25 cellular contexts compared by ENCODE assay signal in the genomic region with DNA sequence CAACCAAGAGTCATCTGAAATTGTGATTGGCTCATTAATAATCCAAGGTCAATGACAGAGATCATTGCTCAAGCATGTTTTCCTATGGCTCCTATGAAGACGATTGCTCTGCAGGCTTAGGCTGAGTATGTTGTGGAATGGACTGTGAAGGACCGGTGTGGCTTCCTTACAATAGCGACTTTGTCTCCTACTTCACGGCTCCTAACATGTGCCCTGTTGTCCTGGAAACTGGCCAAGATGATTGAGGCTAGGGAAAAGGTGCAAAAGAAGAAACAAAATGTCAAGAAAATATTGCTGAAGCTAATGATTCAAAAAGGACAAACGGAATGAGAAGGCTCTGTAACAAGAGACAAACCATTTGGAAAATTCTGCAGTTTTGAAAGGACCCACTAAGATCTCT. TPM values are rescaled to one million over a fixed set of nuclear protein-coding genes. Genes with fewer than 3 reads are reported as not detected.
"Had no signal": no experiment of that assay in that cellular context is flagged by ENCODE, and none has a peak within 500 bp of the region (broad histone marks: within the 10 kb centered on the region; RNA-seq: fewer than 3 reads in every experiment).

No MANE protein-coding gene starts in this region.

- DNase-seq: dermis blood vessel endothelial cell; dorsolateral prefrontal cortex; effector CD4-positive, alpha-beta T cell; effector memory CD4-positive, alpha-beta T cell; foreskin keratinocyte; gastrocnemius medialis; glutamatergic neuron; head of caudate nucleus; heart right ventricle; hippocampal formation; left cardiac atrium; left lung; left ventricle myocardium superior; lower lobe of right lung; mesendoderm; midbrain; naive thymus-derived CD4-positive, alpha-beta T cell had no signal

- H3K4me1 Mint-ChIP-seq: memory B cell; naive thymus-derived CD4-positive, alpha-beta T cell had no signal

- H3K36me3 Mint-ChIP-seq: memory B cell; naive thymus-derived CD4-positive, alpha-beta T cell had no signal

- H3K27ac ChIP-seq: coronary artery, dorsolateral prefrontal cortex, esophagus muscularis mucosa, foreskin keratinocyte, gastrocnemius medialis, heart right ventricle, left lung, lower lobe of right lung had no signal

- H3K4me3 Mint-ChIP-seq: memory B cell; naive thymus-derived CD4-positive, alpha-beta T cell had no signal

- H3K27ac Mint-ChIP-seq: memory B cell; naive thymus-derived CD4-positive, alpha-beta T cell had no signal

- H3K27me3 Mint-ChIP-seq: memory B cell; naive thymus-derived CD4-positive, alpha-beta T cell had no signal

- ATAC-seq: foreskin keratinocyte; gastrocnemius medialis; heart right ventricle; left cardiac atrium; left lung; left ventricle myocardium superior; lower lobe of right lung; naive thymus-derived CD4-positive, alpha-beta T cell had no signal

- H3K4me1 ChIP-seq: esophagus muscularis mucosa, foreskin keratinocyte, gastrocnemius medialis, heart right ventricle, left lung, lower lobe of right lung had no signal

- FAIRE-seq: colon, endothelial cell of umbilical vein, islet of Langerhans, keratinocyte had no signal

- H3K9me3 ChIP-seq: esophagus muscularis mucosa, gastrocnemius medialis, lower lobe of right lung had no signal

- H3K27me3 ChIP-seq: esophagus muscularis mucosa, foreskin keratinocyte, gastrocnemius medialis, left lung had no signal

- H3K4me3 ChIP-seq: coronary artery, dorsolateral prefrontal cortex, esophagus muscularis mucosa, gastrocnemius medialis, heart right ventricle, left lung, lower lobe of right lung had no signal

- H3K36me3 ChIP-seq: esophagus muscularis mucosa, gastrocnemius medialis, heart right ventricle, left lung, lower lobe of right lung had no signal

RNA-seq across cellular contexts. Expression of a gene that starts 24.3 kb away (rescaled TPM):
- total RNA-seq: endothelial cell of umbilical vein, left ventricle myocardium superior, lung microvascular endothelial cell had no signal
- polyA plus RNA-seq: foreskin keratinocyte; keratinocyte; naive thymus-derived CD4-positive, alpha-beta T cell had no signal
